Comparison of ENCODE assay signal across 24 cellular contexts in genomic region chr16:57516176-57516725, GRCh38. TPM values are rescaled to one million over a fixed set of nuclear protein-coding genes. Genes with fewer than 3 reads are reported as not detected.
"Had no signal": no experiment of that assay in that cellular context is flagged by ENCODE, and none has a peak within 500 bp of the region (broad histone marks: within the 10 kb centered on the region; RNA-seq: fewer than 3 reads in every experiment).

No MANE protein-coding gene starts in this region.

- H3K36me3 ChIP-seq: colonic mucosa had no signal

- H3K9me3 Mint-ChIP-seq: activated T-cell treated with anti-CD3 and anti-CD28 coated beads, Interleukin-2, amount 50 U/mL, for 4 hours; endodermal cell; nephron progenitor cell had no signal

- ATAC-seq: activated T-cell treated with anti-CD3 and anti-CD28 coated beads, Interleukin-2, amount 50 U/mL, for 4 hours; body of pancreas; foreskin keratinocyte; left lobe of liver had no signal

- H3K4me1 ChIP-seq: body of pancreas, colonic mucosa, foreskin keratinocyte had no signal

- H3K27me3 ChIP-seq: body of pancreas, colonic mucosa, foreskin keratinocyte, stomach, upper lobe of left lung had no signal

- H3K27me3 Mint-ChIP-seq: activated naive CD8-positive, alpha-beta T cell; progenitor cell of endocrine pancreas had no signal

- H3K4me3 Mint-ChIP-seq: activated naive CD8-positive, alpha-beta T cell; activated T-cell treated with anti-CD3 and anti-CD28 coated beads, Interleukin-2, amount 50 U/mL, for 4 hours; endodermal cell; nephron progenitor cell had no signal

- DNase-seq: activated CD4-positive, alpha-beta T cell treated with anti-CD3 and anti-CD28 coated beads, Interleukin-2, amount 50 U/mL, for 1 hour; activated CD4-positive, CD25-positive, alpha-beta regulatory T cell treated with anti-CD3 and anti-CD28 coated beads, Interleukin-2, amount 50 U/mL, for 72 hours; activated CD8-positive, alpha-beta memory T cell treated with anti-CD3 and anti-CD28 coated beads, Interleukin-2, amount 50 U/mL, for 4 hours; activated effector memory CD4-positive, alpha-beta T cell treated with Interleukin-2 at 50 U/mL for 16 hours; activated T-cell treated with anti-CD3 and anti-CD28 coated beads, Interleukin-2, amount 50 U/mL, for 4 hours; body of pancreas; central memory CD4-positive, alpha-beta T cell; colonic mucosa; endodermal cell; foreskin keratinocyte; kidney; nephron progenitor cell; stimulated activated CD4-positive, alpha-beta T cell treated with anti-CD3 and anti-CD28 coated beads, Interleukin-4, amount 100 ng/mL, for 1 hour; stomach; T-helper 2 cell; upper lobe of left lung had no signal

- H3K27ac Mint-ChIP-seq: endodermal cell, progenitor cell of endocrine pancreas had no signal

- H3K9me3 ChIP-seq: body of pancreas, colonic mucosa, stomach, upper lobe of left lung had no signal

- H3K4me1 Mint-ChIP-seq: endodermal cell had no signal

- H3K27ac ChIP-seq: body of pancreas, colonic mucosa, epithelial cell of prostate, foreskin keratinocyte, stomach, VCaP had no signal

- H3K4me3 ChIP-seq: body of pancreas, colonic mucosa, lung, skin epidermis, stomach, upper lobe of left lung had no signal

RNA-seq across cellular contexts. Expression of gene ADGRG5, which starts 26.2 kb away (rescaled TPM):
- total RNA-seq: fibroblast of lung, foreskin keratinocyte had no signal
- polyA plus RNA-seq: fibroblast of lung had no signal
